21 cellular contexts compared by ENCODE assay signal in the genomic region with DNA sequence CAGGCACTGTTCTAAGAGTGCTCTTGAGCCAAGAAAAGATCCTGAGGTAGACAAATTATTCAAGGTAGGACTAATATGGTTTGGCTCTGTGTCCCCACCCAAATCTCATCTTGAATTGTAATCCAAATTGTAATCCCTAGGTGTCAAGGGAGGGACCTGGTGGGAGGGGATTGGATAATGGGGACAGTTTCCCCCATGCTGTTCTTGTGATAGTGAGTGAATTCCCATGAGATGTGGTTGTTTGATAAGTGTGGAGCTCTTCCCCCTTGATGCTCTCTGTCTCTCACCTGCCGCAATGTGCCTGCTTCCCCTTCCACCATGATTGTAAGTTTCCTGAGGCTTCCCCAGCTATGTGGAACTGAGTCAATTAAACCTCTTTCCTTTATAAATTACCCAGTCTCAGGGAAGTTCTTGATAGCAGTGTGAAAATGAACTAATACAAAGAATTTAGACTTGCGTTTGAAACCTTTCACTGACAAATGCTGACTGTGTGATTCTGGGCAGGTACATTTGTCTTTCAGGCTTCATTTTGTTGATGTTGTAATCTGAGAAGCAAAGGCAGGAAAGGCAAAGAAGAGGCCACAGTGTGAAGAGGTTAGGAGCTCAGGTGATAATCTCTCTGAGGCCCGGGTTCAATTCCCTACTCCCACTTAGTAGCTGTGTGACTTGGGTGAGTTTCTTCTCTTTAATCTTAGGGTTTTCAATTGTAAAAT.
A peak's percentile ranks its signal among the peaks of the same experiment; 100 is the strongest.
DNase-seq lines count a peak whose midpoint lies in the region; ATAC-seq, FAIRE-seq and TF ChIP-seq lines count a peak whose summit lies in the region.
"Had no signal": no experiment of that assay in that cellular context is flagged by ENCODE, and none has a peak within 500 bp of the region (broad histone marks: within the 10 kb centered on the region; RNA-seq: fewer than 3 reads in every experiment).

No MANE protein-coding gene starts in this region.

- CTCF ChIA-PET in A549 (lab: Yijun Ruan, JAX) (no interaction called here), K562 (lab: Yijun Ruan, JAX; ENCODE audit: low intra/inter-chr PET ratio) (interaction anchor here (0.7 kb wide), 1 partner anchor 48 kb away, joined by 3 read pairs; no protein-coding TSS in a partner anchor)

- H3K9me3 ChIP-seq in A549 (no peaks in the 10 kb centered on the region), K562 (replicated peaks; ENCODE audit: control insufficient read depth, insufficient read depth, low read depth, low read length) (no peaks in the 10 kb centered on the region)
- H3K9me3 ChIP-seq: BLaER1, HAP-1 had no signal

- no peak for TF ChIP-seq CTCF in A549 (IDR thresholded peaks at IDR 0.05)
- TF ChIP-seq CTCF in GM23338 (conservative IDR thresholded peaks at IDR 0.05; ENCODE audit: low read depth in 2 of 2) = no peak
- no peak for TF ChIP-seq CTCF in K562 (IDR thresholded peaks at IDR 0.05 in 2 of 3, conservative IDR thresholded peaks at IDR 0.05 in 1 of 3; ENCODE audit: insufficient read depth in 2 of 3, low read depth in 1 of 3, low read length in 3 of 3)

- H3K4me3 ChIP-seq in A549 (no peak overlapping the region), GM23338 (no peak overlapping the region), K562 (no peak overlapping the region)
- H3K4me3 ChIP-seq: BLaER1, GM23248, HAP-1 had no signal

- TF ChIP-seq POLR2A in A549 (IDR thresholded peaks at IDR 0.05; ENCODE audit: low read length) = no peak
- TF ChIP-seq POLR2A in K562 (conservative IDR thresholded peaks at IDR 0.05) = no peak

- no peaks in the 10 kb centered on the region for H3K36me3 ChIP-seq in GM23338 (ENCODE audit: insufficient read depth)
- no peaks in the 10 kb centered on the region for H3K36me3 ChIP-seq in K562 (ENCODE audit: control insufficient read depth, insufficient read depth, low read length)
- H3K36me3 ChIP-seq: BLaER1, HAP-1 had no signal

- DNase-seq in A549 (ENCODE audit: low read depth in 1 of 2, low spot score in 1 of 2) (no peak), GM23338 (ENCODE audit: low spot score) (peak; percentile 15), K562 (ENCODE audit: extremely low read depth in 1 of 4, low spot score in 3 of 4) (no peak), left kidney (ENCODE audit: low read depth, low spot score) (peak; percentile 5), NCI-H2081 treated with DMSO at 0.1 percent for 48 hours (lab: John Stamatoyannopoulos, UW) (no peak), NCI-H1417 treated with DMSO at 0.1 percent for 48 hours (lab: John Stamatoyannopoulos, UW) (no peak)
- DNase-seq: CD4-positive, CD25-positive, alpha-beta regulatory T cell; CD8-positive, alpha-beta T cell; DMS 273 treated with DMSO at 0.1 percent for 48 hours; DND-41; GM23248; HFFc6 had no signal

- POLR2A ChIA-PET in A549 (lab: Yijun Ruan, JAX) = no interaction called here
- POLR2A ChIA-PET in K562 (lab: Yijun Ruan, JAX) = no interaction called here

- no peak for TF ChIP-seq EP300 in A549 (IDR thresholded peaks at IDR 0.05)
- TF ChIP-seq EP300 in K562 (IDR thresholded peaks at IDR 0.05; ENCODE audit: low read length) = no peak

- no peaks in the 10 kb centered on the region for H3K9me2 ChIP-seq in GM23338 (ENCODE audit: insufficient read depth)

- ATAC-seq in A549 (no peak), GM23338 (no peak), K562 (no peak), GM21786 (IDR thresholded peaks at IDR 0.05; ENCODE audit: unreplicated experiment) (no peak)
- ATAC-seq: CD8-positive, alpha-beta T cell had no signal

- no peak overlapping the region for H3K27ac Mint-ChIP-seq in GM23338
- H3K27ac Mint-ChIP-seq: B cell; CD4-positive, CD25-positive, alpha-beta regulatory T cell; CD8-positive, alpha-beta T cell; HFFc6 had no signal

- WGBS in A549 (ENCODE audit: missing lambda C conversion rate) = 67% methylated on average over 3 of the region's 3 CpGs
- WGBS in K562 (ENCODE audit: insufficient coverage, low coverage, missing lambda C conversion rate) = 7% methylated on average over 3 of the region's 3 CpGs

- H4K20me1 ChIP-seq in GM23338 (replicated peaks; ENCODE audit: insufficient read depth) (no peaks in the 10 kb centered on the region), K562 (replicated peaks; ENCODE audit: control insufficient read depth, insufficient read depth, low read length) (no peaks in the 10 kb centered on the region)
- H4K20me1 ChIP-seq: BLaER1 had no signal

- H3K4me2 ChIP-seq in A549 (no peak overlapping the region), GM23338 (no peak overlapping the region), K562 (ENCODE audit: insufficient read depth, low read length) (no peak overlapping the region)
- H3K4me2 ChIP-seq: BLaER1 had no signal

- no peak overlapping the region for H3K27ac ChIP-seq in A549
- H3K27ac ChIP-seq in GM23338 (ENCODE audit: low read depth) = no peak overlapping the region
- no peak overlapping the region for H3K27ac ChIP-seq in K562 (ENCODE audit: extremely low read depth, low read depth, low read length)
- H3K27ac ChIP-seq: BLaER1, C4-2B, GM23248 had no signal

- H3K27me3 ChIP-seq in GM23338 (ENCODE audit: insufficient read depth) (no peaks in the 10 kb centered on the region), K562 (ENCODE audit: control insufficient read depth in 2 of 2, insufficient read depth in 2 of 2, low read length in 2 of 2) (no peaks in the 10 kb centered on the region; a peak in 2 of 5 replicates)
- H3K27me3 ChIP-seq: BLaER1 had no signal

- TF ChIP-seq RAD21 in A549 (conservative IDR thresholded peaks at IDR 0.05 in 1 of 2, IDR thresholded peaks at IDR 0.05 in 1 of 2) (no peak), K562 (CRISPR knock-in tag; conservative IDR thresholded peaks at IDR 0.05 in 1 of 2, IDR thresholded peaks at IDR 0.05 in 1 of 2) (no peak)

- H3K27me3 Mint-ChIP-seq in GM23338 (ENCODE audit: insufficient read depth, low read depth, poor library complexity) = peaks cover 10% of the 10 kb centered on the region

- peaks cover 7% of the 10 kb centered on the region for H3K4me1 Mint-ChIP-seq in GM23338
- H3K4me1 Mint-ChIP-seq: B cell; CD4-positive, CD25-positive, alpha-beta regulatory T cell had no signal

- no peaks in the 10 kb centered on the region for H3K4me1 ChIP-seq in A549
- 0 out of 2 replicates have a peak, but pooled peaks cover 4% of the 10 kb centered on the region for H3K4me1 ChIP-seq in GM23338 (ENCODE audit: insufficient read depth)
- no peaks in the 10 kb centered on the region for H3K4me1 ChIP-seq in K562 (replicated peaks in 1 of 2; ENCODE audit: control insufficient read depth in 2 of 2, insufficient read depth in 2 of 2, low read length in 2 of 2)
- H3K4me1 ChIP-seq: BLaER1, HAP-1 had no signal

- intact Hi-C loops in K562 (cut with micrococcal nuclease) = no loop called here

- H3K4me3 Mint-ChIP-seq in GM23338 = no peak overlapping the region
- H3K4me3 Mint-ChIP-seq: B cell; CD4-positive, CD25-positive, alpha-beta regulatory T cell; CD8-positive, alpha-beta T cell; HFFc6 had no signal

- no peaks in the 10 kb centered on the region for H3K9me3 Mint-ChIP-seq in GM23338
- H3K9me3 Mint-ChIP-seq: CD8-positive, alpha-beta T cell; HFFc6 had no signal

- BruUV-seq in K562 (replicated peaks; lab: Mats Ljungman, UMichigan) = no TSS peak

- H2AFZ ChIP-seq in GM23338 (peak overlapping the region; percentile 4; the same call in 1 of the 2 replicates), K562 (ENCODE audit: low read depth, low read length) (no peak overlapping the region)
- H2AFZ ChIP-seq: GM23248 had no signal

- FAIRE-seq in A549 (lab: Jason Lieb, UNC) (no peak), K562 (lab: Jason Lieb, UNC) (no peak)
- FAIRE-seq: D721Med, G401.6, GM12892, H54 had no signal

- H3K79me2 ChIP-seq in GM23338 (replicated peaks; ENCODE audit: insufficient read depth) = no peaks in the 10 kb centered on the region
- no peaks in the 10 kb centered on the region for H3K79me2 ChIP-seq in K562 (ENCODE audit: control insufficient read depth, insufficient read depth, low read length)

- in situ Hi-C loops in K562 (cut with MboI) = no loop called here

- H3F3A ChIP-seq in GM23338 (replicated peaks; ENCODE audit: low read depth) = no peaks in the 10 kb centered on the region

- no peak overlapping the region for H3K9ac ChIP-seq in K562 (ENCODE audit: insufficient read depth in 1 of 2, low read depth in 2 of 2, low read length in 2 of 2)
- H3K9ac ChIP-seq: BLaER1, GM23248 had no signal

- H3K9me1 ChIP-seq in K562 (ENCODE audit: control insufficient read depth, insufficient read depth, low read length) = no peaks in the 10 kb centered on the region

- no peaks in the 10 kb centered on the region for H3K36me3 Mint-ChIP-seq in GM23338 (ENCODE audit: low read depth)
- H3K36me3 Mint-ChIP-seq: CD4-positive, CD25-positive, alpha-beta regulatory T cell; CD8-positive, alpha-beta T cell had no signal

TF ChIP-seq in A549, 52 proteins besides CTCF, POLR2A, EP300 and RAD21:
- no peak for TF ChIP-seq ZNF302 (CRISPR knock-in tag; IDR thresholded peaks at IDR 0.05)
- TF ChIP-seq MAFK (IDR thresholded peaks at IDR 0.05; ENCODE audit: partially characterized antibody) = peak; percentile 34

TF ChIP-seq in GM23338, 12 proteins besides CTCF, POLR2A, EP300 and RAD21 (continues in another document):
- TF ChIP-seq CREB1 (CRISPR knock-in tag; IDR thresholded peaks at IDR 0.05; ENCODE audit: low read depth) (no peak), NANOG (IDR thresholded peaks at IDR 0.05; ENCODE audit: borderline replicate concordance) (no peak), EZH2 (IDR thresholded peaks at IDR 0.05; ENCODE audit: low read depth, unreplicated experiment) (no peak), JUNB (IDR thresholded peaks at IDR 0.05; ENCODE audit: unreplicated experiment) (no peak)

TF ChIP-seq in K562, 482 proteins besides CTCF, POLR2A, EP300 and RAD21:
- TF ChIP-seq MAFF (IDR thresholded peaks at IDR 0.05; ENCODE audit: low read length) (0 out of 2 replicates have a peak, but pooled peaks have one; percentile 12), ZNF316 (IDR thresholded peaks at IDR 0.05) (peak; percentile 52)
- TF ChIP-seq, protein P1, sequence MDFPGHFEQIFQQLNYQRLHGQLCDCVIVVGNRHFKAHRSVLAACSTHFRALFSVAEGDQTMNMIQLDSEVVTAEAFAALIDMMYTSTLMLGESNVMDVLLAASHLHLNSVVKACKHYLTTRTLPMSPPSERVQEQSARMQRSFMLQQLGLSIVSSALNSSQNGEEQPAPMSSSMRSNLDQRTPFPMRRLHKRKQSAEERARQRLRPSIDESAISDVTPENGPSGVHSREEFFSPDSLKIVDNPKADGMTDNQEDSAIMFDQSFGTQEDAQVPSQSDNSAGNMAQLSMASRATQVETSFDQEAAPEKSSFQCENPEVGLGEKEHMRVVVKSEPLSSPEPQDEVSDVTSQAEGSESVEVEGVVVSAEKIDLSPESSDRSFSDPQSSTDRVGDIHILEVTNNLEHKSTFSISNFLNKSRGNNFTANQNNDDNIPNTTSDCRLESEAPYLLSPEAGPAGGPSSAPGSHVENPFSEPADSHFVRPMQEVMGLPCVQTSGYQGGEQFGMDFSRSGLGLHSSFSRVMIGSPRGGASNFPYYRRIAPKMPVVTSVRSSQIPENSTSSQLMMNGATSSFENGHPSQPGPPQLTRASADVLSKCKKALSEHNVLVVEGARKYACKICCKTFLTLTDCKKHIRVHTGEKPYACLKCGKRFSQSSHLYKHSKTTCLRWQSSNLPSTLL (IDR thresholded peaks at IDR 0.05) = no peak
TF ChIP-seq in K562: peak in this region for 2.

Comparison
In these comparisons a context has a peak if more than half of its experiments do, and no peak if none do; other contexts are left out.
1. DNase-seq: peak in GM23338 (single experiment) and left kidney (single experiment); none in A549 (0 of 2), K562 (0 of 4), NCI-H2081 treated with DMSO at 0.1 percent for 48 hours (single experiment) and NCI-H1417 treated with DMSO at 0.1 percent for 48 hours (single experiment).